1 cellular context compared by ENCODE assay signal in the genomic region with DNA sequence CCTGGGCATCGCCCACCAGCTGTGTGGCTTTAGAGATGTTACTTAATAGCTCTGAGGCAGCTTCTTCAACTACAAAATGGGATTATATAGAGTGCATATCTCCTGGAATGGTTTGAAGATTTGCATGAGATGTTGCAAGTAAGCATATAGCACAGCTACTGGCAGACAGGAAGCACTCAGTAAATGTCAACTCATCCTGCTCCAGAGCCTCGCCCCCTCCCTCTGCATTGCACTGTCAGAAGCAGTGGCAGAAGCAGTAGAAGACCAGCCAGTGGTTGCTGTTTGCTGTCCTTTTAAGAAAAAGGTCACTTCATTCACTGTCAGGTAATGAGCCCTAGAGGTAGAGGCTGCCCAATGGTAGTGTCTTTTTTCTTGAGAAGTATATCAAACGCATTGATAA.
TF ChIP-seq lines count a peak whose summit lies in the region.

No MANE protein-coding gene starts in this region.

TF ChIP-seq in K562, 482 proteins besides CTCF, POLR2A, EP300 and RAD21 (continued from another document):
- TF ChIP-seq, protein P1, sequence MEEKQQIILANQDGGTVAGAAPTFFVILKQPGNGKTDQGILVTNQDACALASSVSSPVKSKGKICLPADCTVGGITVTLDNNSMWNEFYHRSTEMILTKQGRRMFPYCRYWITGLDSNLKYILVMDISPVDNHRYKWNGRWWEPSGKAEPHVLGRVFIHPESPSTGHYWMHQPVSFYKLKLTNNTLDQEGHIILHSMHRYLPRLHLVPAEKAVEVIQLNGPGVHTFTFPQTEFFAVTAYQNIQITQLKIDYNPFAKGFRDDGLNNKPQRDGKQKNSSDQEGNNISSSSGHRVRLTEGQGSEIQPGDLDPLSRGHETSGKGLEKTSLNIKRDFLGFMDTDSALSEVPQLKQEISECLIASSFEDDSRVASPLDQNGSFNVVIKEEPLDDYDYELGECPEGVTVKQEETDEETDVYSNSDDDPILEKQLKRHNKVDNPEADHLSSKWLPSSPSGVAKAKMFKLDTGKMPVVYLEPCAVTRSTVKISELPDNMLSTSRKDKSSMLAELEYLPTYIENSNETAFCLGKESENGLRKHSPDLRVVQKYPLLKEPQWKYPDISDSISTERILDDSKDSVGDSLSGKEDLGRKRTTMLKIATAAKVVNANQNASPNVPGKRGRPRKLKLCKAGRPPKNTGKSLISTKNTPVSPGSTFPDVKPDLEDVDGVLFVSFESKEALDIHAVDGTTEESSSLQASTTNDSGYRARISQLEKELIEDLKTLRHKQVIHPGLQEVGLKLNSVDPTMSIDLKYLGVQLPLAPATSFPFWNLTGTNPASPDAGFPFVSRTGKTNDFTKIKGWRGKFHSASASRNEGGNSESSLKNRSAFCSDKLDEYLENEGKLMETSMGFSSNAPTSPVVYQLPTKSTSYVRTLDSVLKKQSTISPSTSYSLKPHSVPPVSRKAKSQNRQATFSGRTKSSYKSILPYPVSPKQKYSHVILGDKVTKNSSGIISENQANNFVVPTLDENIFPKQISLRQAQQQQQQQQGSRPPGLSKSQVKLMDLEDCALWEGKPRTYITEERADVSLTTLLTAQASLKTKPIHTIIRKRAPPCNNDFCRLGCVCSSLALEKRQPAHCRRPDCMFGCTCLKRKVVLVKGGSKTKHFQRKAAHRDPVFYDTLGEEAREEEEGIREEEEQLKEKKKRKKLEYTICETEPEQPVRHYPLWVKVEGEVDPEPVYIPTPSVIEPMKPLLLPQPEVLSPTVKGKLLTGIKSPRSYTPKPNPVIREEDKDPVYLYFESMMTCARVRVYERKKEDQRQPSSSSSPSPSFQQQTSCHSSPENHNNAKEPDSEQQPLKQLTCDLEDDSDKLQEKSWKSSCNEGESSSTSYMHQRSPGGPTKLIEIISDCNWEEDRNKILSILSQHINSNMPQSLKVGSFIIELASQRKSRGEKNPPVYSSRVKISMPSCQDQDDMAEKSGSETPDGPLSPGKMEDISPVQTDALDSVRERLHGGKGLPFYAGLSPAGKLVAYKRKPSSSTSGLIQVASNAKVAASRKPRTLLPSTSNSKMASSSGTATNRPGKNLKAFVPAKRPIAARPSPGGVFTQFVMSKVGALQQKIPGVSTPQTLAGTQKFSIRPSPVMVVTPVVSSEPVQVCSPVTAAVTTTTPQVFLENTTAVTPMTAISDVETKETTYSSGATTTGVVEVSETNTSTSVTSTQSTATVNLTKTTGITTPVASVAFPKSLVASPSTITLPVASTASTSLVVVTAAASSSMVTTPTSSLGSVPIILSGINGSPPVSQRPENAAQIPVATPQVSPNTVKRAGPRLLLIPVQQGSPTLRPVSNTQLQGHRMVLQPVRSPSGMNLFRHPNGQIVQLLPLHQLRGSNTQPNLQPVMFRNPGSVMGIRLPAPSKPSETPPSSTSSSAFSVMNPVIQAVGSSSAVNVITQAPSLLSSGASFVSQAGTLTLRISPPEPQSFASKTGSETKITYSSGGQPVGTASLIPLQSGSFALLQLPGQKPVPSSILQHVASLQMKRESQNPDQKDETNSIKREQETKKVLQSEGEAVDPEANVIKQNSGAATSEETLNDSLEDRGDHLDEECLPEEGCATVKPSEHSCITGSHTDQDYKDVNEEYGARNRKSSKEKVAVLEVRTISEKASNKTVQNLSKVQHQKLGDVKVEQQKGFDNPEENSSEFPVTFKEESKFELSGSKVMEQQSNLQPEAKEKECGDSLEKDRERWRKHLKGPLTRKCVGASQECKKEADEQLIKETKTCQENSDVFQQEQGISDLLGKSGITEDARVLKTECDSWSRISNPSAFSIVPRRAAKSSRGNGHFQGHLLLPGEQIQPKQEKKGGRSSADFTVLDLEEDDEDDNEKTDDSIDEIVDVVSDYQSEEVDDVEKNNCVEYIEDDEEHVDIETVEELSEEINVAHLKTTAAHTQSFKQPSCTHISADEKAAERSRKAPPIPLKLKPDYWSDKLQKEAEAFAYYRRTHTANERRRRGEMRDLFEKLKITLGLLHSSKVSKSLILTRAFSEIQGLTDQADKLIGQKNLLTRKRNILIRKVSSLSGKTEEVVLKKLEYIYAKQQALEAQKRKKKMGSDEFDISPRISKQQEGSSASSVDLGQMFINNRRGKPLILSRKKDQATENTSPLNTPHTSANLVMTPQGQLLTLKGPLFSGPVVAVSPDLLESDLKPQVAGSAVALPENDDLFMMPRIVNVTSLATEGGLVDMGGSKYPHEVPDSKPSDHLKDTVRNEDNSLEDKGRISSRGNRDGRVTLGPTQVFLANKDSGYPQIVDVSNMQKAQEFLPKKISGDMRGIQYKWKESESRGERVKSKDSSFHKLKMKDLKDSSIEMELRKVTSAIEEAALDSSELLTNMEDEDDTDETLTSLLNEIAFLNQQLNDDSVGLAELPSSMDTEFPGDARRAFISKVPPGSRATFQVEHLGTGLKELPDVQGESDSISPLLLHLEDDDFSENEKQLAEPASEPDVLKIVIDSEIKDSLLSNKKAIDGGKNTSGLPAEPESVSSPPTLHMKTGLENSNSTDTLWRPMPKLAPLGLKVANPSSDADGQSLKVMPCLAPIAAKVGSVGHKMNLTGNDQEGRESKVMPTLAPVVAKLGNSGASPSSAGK (IDR thresholded peaks at IDR 0.05) = no peak
- peak; percentile 35; the same call in 1 of the 2 replicates for TF ChIP-seq ZNF316 (IDR thresholded peaks at IDR 0.05)
- no peak for TF ChIP-seq SNRNP70 (optimal IDR thresholded peaks at IDR 0.05; ENCODE audit: low read depth, low read length)
- TF ChIP-seq ZNF12 (CRISPR knock-in tag; IDR thresholded peaks at IDR 0.05) = no peak
- peak; percentile 72 for TF ChIP-seq NFE2 (IDR thresholded peaks at IDR 0.05; ENCODE audit: low read depth)
- TF ChIP-seq MAFG (tag; conservative IDR thresholded peaks at IDR 0.05) = peak; percentile 81
- TF ChIP-seq DPF2 (IDR thresholded peaks at IDR 0.05) = no peak
- TF ChIP-seq C11orf30 (IDR thresholded peaks at IDR 0.05; ENCODE audit: low read depth) = peak; percentile 44; the same call in 1 of the 2 replicates
- no peak for TF ChIP-seq MYBL2 (IDR thresholded peaks at IDR 0.05; ENCODE audit: low read depth)
- no peak for TF ChIP-seq MYBL2 (CRISPR knock-in tag; IDR thresholded peaks at IDR 0.05; ENCODE audit: borderline replicate concordance)
